In the genomic region with DNA sequence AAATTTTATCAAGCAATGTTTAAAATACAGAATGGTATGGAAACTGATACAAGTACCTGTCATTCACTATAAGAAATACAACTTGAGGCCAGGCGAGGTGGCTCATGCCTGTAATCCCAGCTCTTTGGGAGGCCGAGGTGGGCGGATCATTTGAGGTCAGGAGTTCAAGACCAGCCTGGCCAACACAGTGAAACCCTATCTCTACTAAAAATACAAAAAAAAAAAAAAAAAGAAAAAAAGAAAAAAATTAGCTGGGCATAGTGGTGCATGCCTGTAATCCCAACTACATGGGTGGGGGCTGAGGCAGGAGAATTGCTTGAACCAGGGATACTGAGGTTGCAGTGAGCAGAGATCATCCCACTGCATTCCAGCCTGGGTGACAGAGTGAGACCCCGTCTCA, we compare ENCODE assay signal across 4 cellular contexts. TPM values are rescaled to one million over a fixed set of nuclear protein-coding genes. Genes with fewer than 3 reads are reported as not detected.
"Had no signal": no experiment of that assay in that cellular context is flagged by ENCODE, and none has a peak within 500 bp of the region (broad histone marks: within the 10 kb centered on the region; RNA-seq: fewer than 3 reads in every experiment).

No MANE protein-coding gene starts in this region.

RNA-seq across cellular contexts. Expression of a gene that starts 2.7 kb away (rescaled TPM):
- polyA plus RNA-seq: immature natural killer cell; keratinocyte; naive thymus-derived CD4-positive, alpha-beta T cell had no signal

RNA-seq across cellular contexts. Expression of a gene that starts 43.2 kb away (rescaled TPM):
- total RNA-seq: lung microvascular endothelial cell had no signal
- polyA plus RNA-seq: immature natural killer cell, keratinocyte had no signal
